Comparison of ENCODE assay signal across 8 cellular contexts in the genomic region with DNA sequence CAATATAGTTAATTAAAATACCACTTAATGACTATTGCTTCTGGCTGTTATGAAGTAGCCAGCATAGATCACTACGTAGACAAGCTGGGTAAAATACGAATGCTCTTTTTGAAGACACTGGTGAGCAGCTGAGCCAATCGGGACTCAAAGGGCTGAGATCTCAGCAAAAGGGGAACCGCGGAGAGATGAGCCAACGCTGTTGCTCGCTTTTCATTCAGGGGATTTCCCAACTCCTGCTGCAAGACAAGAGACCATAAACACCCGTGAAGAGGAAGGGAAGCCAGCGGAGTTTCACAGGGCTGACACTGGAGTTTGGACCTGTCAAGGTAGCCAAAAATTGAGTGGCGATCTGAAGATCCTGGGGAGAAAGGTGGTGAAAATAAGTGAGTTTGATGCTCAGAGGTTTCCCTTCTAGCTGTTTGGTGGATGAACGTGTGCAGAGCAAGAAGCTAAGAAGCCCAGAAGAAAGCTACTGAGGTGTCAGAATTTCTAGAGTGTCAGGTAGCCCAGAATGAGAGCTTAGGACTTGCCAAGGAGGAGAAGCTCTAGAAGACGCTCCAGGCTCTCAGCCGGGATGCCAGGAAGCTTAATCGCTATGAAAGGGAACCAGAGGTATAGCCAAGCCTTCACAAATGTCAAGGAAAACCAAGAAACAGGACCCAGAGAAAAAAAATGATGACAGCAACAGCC.
DNase-seq lines count a peak whose midpoint lies in the region; ATAC-seq and TF ChIP-seq lines count a peak whose summit lies in the region.

No MANE protein-coding gene starts in this region.

- peak; percentile 63 for DNase-seq in GM12865 (ENCODE audit: low read depth)
- peak; percentile 97 for DNase-seq in SKM-1 treated with dmso at 0.1 percent for 144 hours (lab: John Stamatoyannopoulos, UW; ENCODE audit: unreplicated experiment)
- DNase-seq in fibroblast of mammary gland (ENCODE audit: low read depth): peak; percentile 14
- DNase-seq in stimulated activated CD4-positive, alpha-beta T cell treated with anti-CD3 and anti-CD28 coated beads, Interleukin-4, amount 100 ng/mL, for 1 hour: peak; percentile 21
- DNase-seq in NCI-H2029 treated with DMSO at 0.1 percent for 48 hours (lab: John Stamatoyannopoulos, UW): no peak

- TF ChIP-seq CTCF in GM12865 (IDR thresholded peaks at IDR 0.05; ENCODE audit: insufficient read depth, low read depth, low read length, missing control alignments) (no peak), fibroblast of mammary gland (conservative IDR thresholded peaks at IDR 0.05; ENCODE audit: control insufficient read depth, insufficient read depth, low read depth, low read length) (no peak)

- H3K4me3 ChIP-seq in GM12865 (ENCODE audit: low read depth, low read length) (no peak overlapping the region), fibroblast of mammary gland (ENCODE audit: control insufficient read depth, low read depth, low read length) (no peak overlapping the region)

- ATAC-seq in HG02852 (IDR thresholded peaks at IDR 0.05; ENCODE audit: unreplicated experiment) (no peak), HG02798 (IDR thresholded peaks at IDR 0.05; ENCODE audit: poor library complexity, unreplicated experiment) (no peak), HG03439 (IDR thresholded peaks at IDR 0.05; ENCODE audit: unreplicated experiment) (no peak)
